Comparison of ENCODE assay signal across 10 cellular contexts in genomic region chr5:91074615-91075014, GRCh38.
A peak's percentile ranks its signal among the peaks of the same experiment; 100 is the strongest.
DNase-seq lines count a peak whose midpoint lies in the region; ATAC-seq and TF ChIP-seq lines count a peak whose summit lies in the region.
"Had no signal": no experiment of that assay in that cellular context is flagged by ENCODE, and none has a peak within 500 bp of the region (broad histone marks: within the 10 kb centered on the region; RNA-seq: fewer than 3 reads in every experiment).

No MANE protein-coding gene starts in this region.

- intact Hi-C loops in cardiac septum (cut with DNase I) = no loop called here
- intact Hi-C loops in upper lobe of right lung (cut with DNase I) = no loop called here

- no peaks in the 10 kb centered on the region for H3K9me3 ChIP-seq in cardiac muscle cell (ENCODE audit: low read depth)
- H3K9me3 ChIP-seq in upper lobe of right lung = no peaks in the 10 kb centered on the region
- H3K9me3 ChIP-seq: vagina had no signal

- TF ChIP-seq CTCF in cardiac muscle cell (IDR thresholded peaks at IDR 0.05; ENCODE audit: low read depth, low read length) (peak; percentile 22), fibroblast of villous mesenchyme (IDR thresholded peaks at IDR 0.05; ENCODE audit: insufficient read depth, low read depth, low read length) (peak; percentile 26), upper lobe of right lung (IDR thresholded peaks at IDR 0.05) (peak; percentile 22)

- H3K4me1 ChIP-seq in cardiac muscle cell (ENCODE audit: low read depth) (no peaks in the 10 kb centered on the region), upper lobe of right lung (peaks cover 6% of the 10 kb centered on the region)

- H3K27me3 ChIP-seq in cardiac muscle cell = no peaks in the 10 kb centered on the region
- H3K27me3 ChIP-seq in upper lobe of right lung = no peaks in the 10 kb centered on the region
- H3K27me3 ChIP-seq: vagina had no signal

- H3K27ac ChIP-seq in cardiac muscle cell = no peak overlapping the region
- H3K27ac ChIP-seq in upper lobe of right lung = no peak overlapping the region
- H3K27ac ChIP-seq: vagina had no signal

- peak in 1 of 2 donors; percentile 88 for DNase-seq in cardiac muscle cell (ENCODE audit: low read depth in 1 of 2, low spot score in 1 of 2)
- DNase-seq in cardiac septum (ENCODE audit: low spot score) = no peak
- peak; percentile 74 for DNase-seq in fibroblast of villous mesenchyme (ENCODE audit: low read depth)
- DNase-seq in upper lobe of right lung = no peak
- DNase-seq in NCI-H2107 (lab: John Stamatoyannopoulos, UW) = no peak
- DNase-seq: activated CD4-positive, alpha-beta T cell treated with anti-CD3 and anti-CD28 coated beads, Interleukin-2, amount 10 ng/mL, durations not matched to agents 7 days and 5 days had no signal

- peak; percentile 71 for ATAC-seq in HG03571 (IDR thresholded peaks at IDR 0.05; ENCODE audit: unreplicated experiment)
- ATAC-seq in upper lobe of right lung = peak; percentile 86
- no peak for ATAC-seq in GM19351 (IDR thresholded peaks at IDR 0.05; ENCODE audit: unreplicated experiment)
- no peak for ATAC-seq in GM21515 (IDR thresholded peaks at IDR 0.05; ENCODE audit: unreplicated experiment)

- H3K36me3 ChIP-seq in cardiac muscle cell (no peaks in the 10 kb centered on the region), upper lobe of right lung (no peaks in the 10 kb centered on the region)
- H3K36me3 ChIP-seq: vagina had no signal

- H3K4me3 ChIP-seq in cardiac muscle cell = no peak overlapping the region
- no peak overlapping the region for H3K4me3 ChIP-seq in fibroblast of villous mesenchyme (ENCODE audit: low read depth, low read length)
- H3K4me3 ChIP-seq in upper lobe of right lung = no peak overlapping the region
- H3K4me3 ChIP-seq: vagina had no signal

Comparison
In these comparisons a context has a peak if more than half of its experiments do, and no peak if none do; other contexts are left out.
1. ATAC-seq: peak in HG03571 (single experiment) and upper lobe of right lung (single experiment); none in GM19351 (single experiment) and GM21515 (single experiment).
2. Peak in every context shown above with its lines, with median percentiles within 50 percentile points of each other: CTCF ChIP-seq.